Comparison of ENCODE assay signal across 8 cellular contexts in genomic region chr6:30061766-30062458, GRCh38. TPM values are rescaled to one million over a fixed set of nuclear protein-coding genes. Genes with fewer than 3 reads are reported as not detected.
DNase-seq lines count a peak whose midpoint lies in the region; ATAC-seq and TF ChIP-seq lines count a peak whose summit lies in the region.

No MANE protein-coding gene starts in this region.

- peak overlapping the region in 1 of 2 experiments; percentile 79 for H3K18ac ChIP-seq in mesenchymal stem cell (ENCODE audit: low read depth in 1 of 2, low read length in 2 of 2)

- H3K14ac ChIP-seq in mesenchymal stem cell (ENCODE audit: low read length in 2 of 2): peak overlapping the region in 1 of 2 experiments; percentile 3

- TF ChIP-seq POLR2A in transverse colon (IDR thresholded peaks at IDR 0.05): no peak

- peaks cover 6% of the 10 kb centered on the region for H3K79me1 ChIP-seq in mesenchymal stem cell (replicated peaks; ENCODE audit: low read length, poor library complexity, severe bottlenecking)

- H3K4me1 ChIP-seq in ectodermal cell (ENCODE audit: control insufficient read depth, insufficient read depth, low read length) (peaks cover 14% of the 10 kb centered on the region), mesenchymal stem cell (ENCODE audit: control insufficient read depth, insufficient read depth, low read depth, low read length) (peaks cover 5% of the 10 kb centered on the region), transverse colon (peaks cover 13 to 49% (median 22%) of the 10 kb centered on the region in 4 donors)

- H2BK15ac ChIP-seq in mesenchymal stem cell (ENCODE audit: low read depth, poor library complexity, severe bottlenecking): no peak overlapping the region

- H3K4ac ChIP-seq in mesenchymal stem cell (ENCODE audit: low read depth in 1 of 2, low read length in 2 of 2): peak overlapping the region; percentile 21 to 80

- H3K4me2 ChIP-seq in mesenchymal stem cell (ENCODE audit: low read length, poor library complexity, severe bottlenecking): peak overlapping the region; percentile 68

- no peak overlapping the region for H2BK120ac ChIP-seq in mesenchymal stem cell (ENCODE audit: low read depth, low read length)

- H3K9ac ChIP-seq in mesenchymal stem cell (ENCODE audit: low read length): peak overlapping the region; percentile 96

- no peak for DNase-seq in GM12864 (ENCODE audit: low read depth)
- peak; percentile 57 for DNase-seq in mesenchymal stem cell
- DNase-seq in transverse colon: peak; percentile 45
- no peak for DNase-seq in AG08396 (ENCODE audit: low spot score)

- H2BK5ac ChIP-seq in mesenchymal stem cell (ENCODE audit: low read depth, low read length, poor library complexity, severe bottlenecking): no peak overlapping the region

- TF ChIP-seq CTCF in 22Rv1 (IDR thresholded peaks at IDR 0.05): no peak
- TF ChIP-seq CTCF in GM12864 (IDR thresholded peaks at IDR 0.05; ENCODE audit: low read depth, low read length, missing control alignments): no peak
- no peak for TF ChIP-seq CTCF in transverse colon (IDR thresholded peaks at IDR 0.05)

- H4K8ac ChIP-seq in mesenchymal stem cell (ENCODE audit: low read length): peak overlapping the region; percentile 76

- H3K27ac ChIP-seq in 22Rv1: peak overlapping the region; percentile 89
- no peak overlapping the region for H3K27ac ChIP-seq in ectodermal cell (ENCODE audit: insufficient read depth, low read depth, low read length, poor library complexity, severe bottlenecking)
- H3K27ac ChIP-seq in mesenchymal stem cell (ENCODE audit: low read length, poor library complexity, severe bottlenecking): peak overlapping the region; percentile 72
- H3K27ac ChIP-seq in transverse colon: peak overlapping the region; percentile 91 to 95 (median 94)

- peak overlapping the region; percentile 6 for H2AK5ac ChIP-seq in mesenchymal stem cell (ENCODE audit: low read length, severe bottlenecking)

- H3K27me3 ChIP-seq in ectodermal cell (ENCODE audit: control insufficient read depth, insufficient read depth, low read length, poor library complexity, severe bottlenecking) (no peaks in the 10 kb centered on the region), mesenchymal stem cell (ENCODE audit: control insufficient read depth in 1 of 2, insufficient read depth in 1 of 2, low read length in 2 of 2) (no peaks in the 10 kb centered on the region), transverse colon (no peaks in the 10 kb centered on the region)

- ATAC-seq in HG03135 (IDR thresholded peaks at IDR 0.05; ENCODE audit: unreplicated experiment): peak; percentile 15
- ATAC-seq in SK-N-SH treated with all-trans-retinoic acid at 6 μM for 48 hours: peak; percentile 53

- H3K23ac ChIP-seq in mesenchymal stem cell (ENCODE audit: low read length in 2 of 2): peak overlapping the region in 1 of 2 experiments; percentile 57

- TF ChIP-seq EP300 in transverse colon (IDR thresholded peaks at IDR 0.05; ENCODE audit: low read depth): no peak

- intact Hi-C loops in transverse colon (cut with DNase I; ENCODE audit: low total_unique reads): no loop called here

- H3K36me3 ChIP-seq in ectodermal cell (ENCODE audit: control insufficient read depth, insufficient read depth, low read length): no peaks in the 10 kb centered on the region
- H3K36me3 ChIP-seq in mesenchymal stem cell (ENCODE audit: control insufficient read depth in 1 of 2, insufficient read depth in 2 of 2, low read depth in 1 of 2, low read length in 2 of 2): peaks cover 0 to 34% of the 10 kb centered on the region in 2 experiments
- H3K36me3 ChIP-seq in transverse colon: peaks cover 0 to 11% (median 0%) of the 10 kb centered on the region in 4 donors

- H4K91ac ChIP-seq in mesenchymal stem cell (ENCODE audit: low read length): no peak overlapping the region

- H3K4me3 ChIP-seq in GM12864 (ENCODE audit: low read depth, low read length) (peak overlapping the region; percentile 95), ectodermal cell (ENCODE audit: insufficient read depth, low read depth, low read length) (peak overlapping the region; percentile 100), mesenchymal stem cell (ENCODE audit: insufficient read depth in 1 of 2, low read depth in 1 of 2, low read length in 2 of 2) (peak overlapping the region; percentile 63 to 92), transverse colon (peak overlapping the region; percentile 56 to 87 (median 69))

- 53 to 60% methylated on average over 13 to 15 of the region's 15 CpGs for WGBS in ectodermal cell, 2 experiments
- WGBS in mesenchymal stem cell: 49% methylated on average over 13 of the region's 15 CpGs
- 24 to 32% methylated on average over 10 to 15 of the region's 15 CpGs for WGBS in transverse colon (ENCODE audit: low coverage in 1 of 2), 2 donors

- H3K9me3 ChIP-seq in ectodermal cell (ENCODE audit: control insufficient read depth, low read length) (no peaks in the 10 kb centered on the region), mesenchymal stem cell (ENCODE audit: control insufficient read depth, low read length) (no peaks in the 10 kb centered on the region), transverse colon (no peaks in the 10 kb centered on the region)

- peak overlapping the region in 1 of 2 experiments; percentile 15 for H2BK12ac ChIP-seq in mesenchymal stem cell (ENCODE audit: low read length in 2 of 2)

- in situ Hi-C loops in transverse colon (cut with MboI; ENCODE audit: low pct_ligation_motif_present in 1 of 4, low pct_unique_long_range_greater_than_20kb in 1 of 4, low sequenced_read_pairs in 3 of 4): no loop called here

- peak overlapping the region; percentile 83 for H2AFZ ChIP-seq in mesenchymal stem cell (ENCODE audit: low read depth, low read length)

TF ChIP-seq in SK-N-SH treated with all-trans-retinoic acid at 6 μM for 48 hours, 23 proteins besides CTCF, POLR2A, EP300 and RAD21 (continues in another document):
- TF ChIP-seq CSDC2 (CRISPR knock-in tag; IDR thresholded peaks at IDR 0.05) (no peak), POU6F1 (CRISPR knock-in tag; IDR thresholded peaks at IDR 0.05; ENCODE audit: borderline replicate concordance, low read depth) (no peak), TCF4 (CRISPR knock-in tag; IDR thresholded peaks at IDR 0.05; ENCODE audit: borderline replicate concordance) (no peak), ARNTL (CRISPR knock-in tag; IDR thresholded peaks at IDR 0.05; ENCODE audit: borderline replicate concordance, low read depth) (no peak), RARB (CRISPR knock-in tag; IDR thresholded peaks at IDR 0.05) (no peak), PATZ1 (CRISPR knock-in tag; IDR thresholded peaks at IDR 0.05; ENCODE audit: borderline replicate concordance) (no peak), GLIS3 (CRISPR knock-in tag; IDR thresholded peaks at IDR 0.05) (no peak), BACH2 (CRISPR knock-in tag; IDR thresholded peaks at IDR 0.05; ENCODE audit: borderline replicate concordance) (no peak)

RNA-seq across cellular contexts. Expression of gene POLR1H, which starts 0.8 kb away (rescaled TPM):
- polyA plus RNA-seq in ectodermal cell (2013, experiment 1 of 4): 34.9 TPM
- 33.7 TPM for polyA plus RNA-seq in ectodermal cell (2013, experiment 2 of 4)
- 36.9 TPM for polyA plus RNA-seq in ectodermal cell (2013, experiment 3 of 4)
- 37.9 TPM for polyA plus RNA-seq in ectodermal cell (2013, experiment 4 of 4)
- polyA plus RNA-seq in mesenchymal stem cell (2013, experiment 1 of 2): 31.6 TPM
- 33.7 TPM for polyA plus RNA-seq in mesenchymal stem cell (2013, experiment 2 of 2)
- total RNA-seq in transverse colon: 10 to 100 TPM in 3 of 4 donors, not detected in 1; 12.3 to 36.2 (median 21.6) TPM

RNA-seq across cellular contexts. Expression of gene PPP1R11, which starts 5.1 kb away (rescaled TPM):
- 57.1 TPM for polyA plus RNA-seq in ectodermal cell (2013, experiment 1 of 4)
- 58.1 TPM for polyA plus RNA-seq in ectodermal cell (2013, experiment 2 of 4)
- 45.4 TPM for polyA plus RNA-seq in ectodermal cell (2013, experiment 3 of 4)
- polyA plus RNA-seq in ectodermal cell (2013, experiment 4 of 4): 54.5 TPM
- polyA plus RNA-seq in mesenchymal stem cell (2013, experiment 1 of 2): 57.2 TPM
- 54.2 TPM for polyA plus RNA-seq in mesenchymal stem cell (2013, experiment 2 of 2)
- 100 to 1,000 TPM in 1 of 4 donors, 10 to 100 TPM in 3; 55.3 to 276 (median 79.1) TPM for total RNA-seq in transverse colon

RNA-seq across cellular contexts. Expression of gene RNF39, which starts 13.7 kb away (rescaled TPM):
- not detected for polyA plus RNA-seq in ectodermal cell (2013, experiment 1 of 4)
- polyA plus RNA-seq in ectodermal cell (2013, experiment 2 of 4): not detected
- 0.11 TPM for polyA plus RNA-seq in ectodermal cell (2013, experiment 3 of 4)
- polyA plus RNA-seq in ectodermal cell (2013, experiment 4 of 4): 0.12 TPM
- polyA plus RNA-seq in mesenchymal stem cell (2013, experiment 1 of 2): not detected
- polyA plus RNA-seq in mesenchymal stem cell (2013, experiment 2 of 2): not detected
- under 1 TPM in 2 of 4 donors, not detected in 2; 0.27 to 0.95 TPM for total RNA-seq in transverse colon

RNA-seq across cellular contexts. Expression of gene TRIM31, which starts 51.0 kb away (rescaled TPM):
- polyA plus RNA-seq in ectodermal cell (2013, experiment 1 of 4): not detected
- not detected for polyA plus RNA-seq in ectodermal cell (2013, experiment 2 of 4)
- not detected for polyA plus RNA-seq in ectodermal cell (2013, experiment 3 of 4)
- not detected for polyA plus RNA-seq in ectodermal cell (2013, experiment 4 of 4)
- polyA plus RNA-seq in mesenchymal stem cell (2013, experiment 1 of 2): not detected
- not detected for polyA plus RNA-seq in mesenchymal stem cell (2013, experiment 2 of 2)
- 100 to 1,000 TPM in 2 of 4 donors, 10 to 100 TPM in 1, 1 to 10 TPM in 1; 3.4 to 221 (median 151) TPM for total RNA-seq in transverse colon

Comparison
In these comparisons a context has a peak if more than half of its experiments do, and no peak if none do; other contexts are left out.
1. DNase-seq: peak in mesenchymal stem cell (single experiment) and transverse colon (single experiment); none in GM12864 (single experiment) and AG08396 (single experiment).
2. Peak in every context shown above with its lines, with median percentiles within 50 percentile points of each other: H3K4me3 ChIP-seq.